In the genomic region with DNA sequence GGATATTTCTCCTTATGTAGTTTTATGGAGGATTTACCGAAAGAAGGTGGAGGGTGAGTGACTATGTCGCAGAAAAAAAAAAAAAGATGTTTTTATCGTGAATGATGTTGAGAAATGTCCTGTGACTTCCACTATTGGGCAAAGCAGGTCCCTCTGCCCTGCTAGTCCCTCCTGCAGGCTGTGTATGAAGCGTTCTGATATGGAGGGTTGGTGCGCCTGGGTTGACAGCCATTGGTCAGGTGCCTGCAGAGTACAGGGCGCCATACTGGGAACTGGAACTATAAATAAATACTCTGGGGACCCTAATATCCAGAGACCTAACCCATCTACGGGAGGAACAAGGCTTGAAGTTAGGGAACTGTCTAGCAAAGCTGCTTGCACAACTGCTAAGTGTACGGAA, we compare ENCODE assay signal across 8 cellular contexts. TPM values are rescaled to one million over a fixed set of nuclear protein-coding genes. Genes with fewer than 3 reads are reported as not detected.
A peak's percentile ranks its signal among the peaks of the same experiment; 100 is the strongest.
DNase-seq lines count a peak whose midpoint lies in the region; ATAC-seq, FAIRE-seq and TF ChIP-seq lines count a peak whose summit lies in the region.

No MANE protein-coding gene starts in this region.

- H3K4me1 ChIP-seq in BLaER1 = peaks cover 65% of the 10 kb centered on the region

- CTCF ChIA-PET in MCF 10A (lab: Yijun Ruan, JAX) = interaction anchor here (0.5 to 1.7 kb wide), 5 partner anchors 9 to 85 kb away, joined by 3 to 8 read pairs (median 3); no protein-coding TSS in a partner anchor

- peaks cover 59% of the 10 kb centered on the region for H4K20me1 ChIP-seq in BLaER1

- H3K27ac Mint-ChIP-seq in MCF 10A (ENCODE audit: low read depth, unreplicated experiment) = no peak overlapping the region
- no peak overlapping the region for H3K27ac Mint-ChIP-seq in nephron progenitor cell

- H3K36me3 Mint-ChIP-seq in MCF 10A (ENCODE audit: insufficient read depth, unreplicated experiment) (no peaks in the 10 kb centered on the region), nephron progenitor cell (ENCODE audit: low read depth) (no peaks in the 10 kb centered on the region)

- H3K9me3 Mint-ChIP-seq in MCF 10A (ENCODE audit: unreplicated experiment) (no peaks in the 10 kb centered on the region), nephron progenitor cell (no peaks in the 10 kb centered on the region)

- no peaks in the 10 kb centered on the region for H3K27me3 ChIP-seq in BLaER1

- no peak for FAIRE-seq in frontal cortex (lab: Jason Lieb, UNC)
- FAIRE-seq in D721Med (lab: Jason Lieb, UNC) = no peak

- BruUV-seq in MCF 10A (replicated peaks; lab: Mats Ljungman, UMichigan) = TSS peak; percentile 13

- TF ChIP-seq CTCF in MCF 10A (IDR thresholded peaks at IDR 0.05; ENCODE audit: unreplicated experiment) (no peak), nephron progenitor cell (IDR thresholded peaks at IDR 0.05) (no peak), D721Med (IDR thresholded peaks at IDR 0.05; ENCODE audit: insufficient read depth, missing control alignments) (no peak)

- peak overlapping the region; percentile 96 for H3K4me3 ChIP-seq in BLaER1

- intact Hi-C loops in MCF 10A (cut with micrococcal nuclease) = no loop called here

- H3K4me3 Mint-ChIP-seq in MCF 10A (ENCODE audit: unreplicated experiment) (peak overlapping the region; percentile 84), nephron progenitor cell (peak overlapping the region; percentile 77)

- ATAC-seq in GM21529 (IDR thresholded peaks at IDR 0.05; ENCODE audit: unreplicated experiment) (no peak), HG03097 (IDR thresholded peaks at IDR 0.05; ENCODE audit: low FRiP score, unreplicated experiment) (no peak)

- H3K4me2 ChIP-seq in BLaER1 = peak overlapping the region; percentile 99

- peak overlapping the region; percentile 93 for H3K9ac ChIP-seq in BLaER1

- POLR2A ChIA-PET in MCF 10A (lab: Yijun Ruan, JAX) = interaction anchor here (0.8 kb wide), 1 partner anchor 11 kb away, joined by 3 read pairs; no protein-coding TSS in a partner anchor

- DNase-seq in MCF 10A (ENCODE audit: unreplicated experiment) (no peak), nephron progenitor cell (no peak), frontal cortex (ENCODE audit: low spot score in 2 of 2) (no peak), D721Med (ENCODE audit: insufficient read length, low spot score) (no peak)

- H3K36me3 ChIP-seq in BLaER1 = no peaks in the 10 kb centered on the region
- no peaks in the 10 kb centered on the region; the same call in 1 of the 2 replicates for H3K36me3 ChIP-seq in KOPT-K1 (ENCODE audit: insufficient read depth, low read length)

- H3K27ac ChIP-seq in BLaER1 (peak overlapping the region; percentile 95; the same call in 1 of the 2 replicates), KOPT-K1 (ENCODE audit: low read depth, low read length, poor library complexity, severe bottlenecking) (peak overlapping the region; percentile 94)

- H3K27me3 Mint-ChIP-seq in MCF 10A (ENCODE audit: insufficient read depth, unreplicated experiment) (no peaks in the 10 kb centered on the region), nephron progenitor cell (ENCODE audit: low read depth, poor library complexity) (peaks cover 57% of the 10 kb centered on the region)

- H3K4me1 Mint-ChIP-seq in MCF 10A (ENCODE audit: insufficient read depth, unreplicated experiment) = peaks cover 14% of the 10 kb centered on the region
- peaks cover 10% of the 10 kb centered on the region for H3K4me1 Mint-ChIP-seq in nephron progenitor cell

- H3K9me3 ChIP-seq in BLaER1 = no peaks in the 10 kb centered on the region
- H3K9me3 ChIP-seq in KOPT-K1 (ENCODE audit: insufficient read depth, low read length, poor library complexity, severe bottlenecking) = no peaks in the 10 kb centered on the region

RNA-seq across cellular contexts. Expression of gene IL17RA, which starts 1.5 kb away (rescaled TPM):
- total RNA-seq in MCF 10A (2022) (11.5 and 11.9 TPM in 2 replicates), frontal cortex (2.0 TPM)

RNA-seq across cellular contexts. Expression of gene TMEM121B, which starts 34.9 kb away (rescaled TPM):
- total RNA-seq in MCF 10A (2022) (0.07 TPM in 1 of 2 replicates, not detected in the other), frontal cortex (9.4 TPM)
